Comparison of ENCODE assay signal across 1 cellular context in genomic region chr6:43623880-43624785, GRCh38.
A peak's percentile ranks its signal among the peaks of the same experiment; 100 is the strongest.
TF ChIP-seq lines count a peak whose summit lies in the region.

No MANE protein-coding gene starts in this region.

TF ChIP-seq in K562, 482 proteins besides CTCF, POLR2A, EP300 and RAD21 (continued from another document and continues in another):
- TF ChIP-seq MXD1 (CRISPR knock-in tag; IDR thresholded peaks at IDR 0.05; ENCODE audit: borderline replicate concordance, poor library complexity, severe bottlenecking) = no peak
- no peak for TF ChIP-seq TRIM28 (IDR thresholded peaks at IDR 0.05)
- TF ChIP-seq ZNF436 (CRISPR knock-in tag; IDR thresholded peaks at IDR 0.05) = no peak
- TF ChIP-seq TCF7L2 (IDR thresholded peaks at IDR 0.05; ENCODE audit: low read depth, low read length) = no peak
- no peak for TF ChIP-seq E2F3 (CRISPR knock-in tag; IDR thresholded peaks at IDR 0.05)
- TF ChIP-seq SUPT5H (IDR thresholded peaks at IDR 0.05) = 0 out of 2 replicates have a peak, but pooled peaks have one; percentile 55
- TF ChIP-seq CBFA2T3 (IDR thresholded peaks at IDR 0.05) = no peak
- TF ChIP-seq NFIX (CRISPR knock-in tag; IDR thresholded peaks at IDR 0.05; ENCODE audit: low read depth) = no peak
- TF ChIP-seq SMARCE1 (IDR thresholded peaks at IDR 0.05) = no peak
- no peak for TF ChIP-seq SOX6 (IDR thresholded peaks at IDR 0.05)
- TF ChIP-seq GMEB1 (CRISPR knock-in tag; IDR thresholded peaks at IDR 0.05) = no peak
- no peak for TF ChIP-seq KLF6 (CRISPR knock-in tag; IDR thresholded peaks at IDR 0.05; ENCODE audit: borderline replicate concordance)
- TF ChIP-seq HNRNPL (IDR thresholded peaks at IDR 0.05; ENCODE audit: low read depth, low read length) = no peak
- TF ChIP-seq MTA1 (IDR thresholded peaks at IDR 0.05; ENCODE audit: borderline replicate concordance) = no peak
- no peak for TF ChIP-seq CBX2 (IDR thresholded peaks at IDR 0.05; ENCODE audit: insufficient read depth, low read length, poor library complexity, severe bottlenecking)
- no peak for TF ChIP-seq PHF21A (IDR thresholded peaks at IDR 0.05; ENCODE audit: borderline replicate concordance, low read depth)
- no peak for TF ChIP-seq ZNF165 (CRISPR knock-in tag; IDR thresholded peaks at IDR 0.05; ENCODE audit: borderline replicate concordance)
- TF ChIP-seq ZC3H11A (IDR thresholded peaks at IDR 0.05; ENCODE audit: low read depth, low read length) = no peak
- TF ChIP-seq TFAP4 (CRISPR knock-in tag; IDR thresholded peaks at IDR 0.05; ENCODE audit: borderline replicate concordance) = no peak
- no peak for TF ChIP-seq ZNF23 (CRISPR knock-in tag; IDR thresholded peaks at IDR 0.05)
- TF ChIP-seq PTBP1 (IDR thresholded peaks at IDR 0.05; ENCODE audit: low read depth, low read length) = no peak
- no peak for TF ChIP-seq BCOR (IDR thresholded peaks at IDR 0.05)
- TF ChIP-seq RBM17 (IDR thresholded peaks at IDR 0.05; ENCODE audit: borderline replicate concordance, low read depth, low read length) = no peak
- TF ChIP-seq AFF4 (CRISPR knock-in tag; IDR thresholded peaks at IDR 0.05) = peak; percentile 60; the same call in 1 of the 2 replicates
- TF ChIP-seq ZBTB40 (IDR thresholded peaks at IDR 0.05) = no peak
- TF ChIP-seq ZBTB40 (CRISPR knock-in tag; IDR thresholded peaks at IDR 0.05) = no peak
- no peak for TF ChIP-seq CREBBP (IDR thresholded peaks at IDR 0.05; ENCODE audit: low read depth, low read length)
- TF ChIP-seq PHTF2 (CRISPR knock-in tag; IDR thresholded peaks at IDR 0.05) = no peak
- TF ChIP-seq HMGN3 (IDR thresholded peaks at IDR 0.05; ENCODE audit: borderline replicate concordance, extremely low read depth, insufficient read length, low read depth, low read length) = no peak
- TF ChIP-seq POLR2B (IDR thresholded peaks at IDR 0.05; ENCODE audit: low read depth, partially characterized antibody) = peak; percentile 50
- no peak for TF ChIP-seq ZBTB26 (CRISPR knock-in tag; IDR thresholded peaks at IDR 0.05)
- no peak for TF ChIP-seq ZZZ3 (IDR thresholded peaks at IDR 0.05)
- peak; percentile 70; the same call in 1 of the 2 replicates for TF ChIP-seq RERE (CRISPR knock-in tag; IDR thresholded peaks at IDR 0.05; ENCODE audit: borderline replicate concordance)
- no peak for TF ChIP-seq CREB3L1 (IDR thresholded peaks at IDR 0.05; ENCODE audit: borderline replicate concordance, low read depth)
- no peak for TF ChIP-seq THRAP3 (IDR thresholded peaks at IDR 0.05; ENCODE audit: borderline replicate concordance)
- no peak for TF ChIP-seq ZNF408 (CRISPR knock-in tag; IDR thresholded peaks at IDR 0.05; ENCODE audit: low read depth)
